ENCODE assay signal across 1 cellular context in the genomic region with DNA sequence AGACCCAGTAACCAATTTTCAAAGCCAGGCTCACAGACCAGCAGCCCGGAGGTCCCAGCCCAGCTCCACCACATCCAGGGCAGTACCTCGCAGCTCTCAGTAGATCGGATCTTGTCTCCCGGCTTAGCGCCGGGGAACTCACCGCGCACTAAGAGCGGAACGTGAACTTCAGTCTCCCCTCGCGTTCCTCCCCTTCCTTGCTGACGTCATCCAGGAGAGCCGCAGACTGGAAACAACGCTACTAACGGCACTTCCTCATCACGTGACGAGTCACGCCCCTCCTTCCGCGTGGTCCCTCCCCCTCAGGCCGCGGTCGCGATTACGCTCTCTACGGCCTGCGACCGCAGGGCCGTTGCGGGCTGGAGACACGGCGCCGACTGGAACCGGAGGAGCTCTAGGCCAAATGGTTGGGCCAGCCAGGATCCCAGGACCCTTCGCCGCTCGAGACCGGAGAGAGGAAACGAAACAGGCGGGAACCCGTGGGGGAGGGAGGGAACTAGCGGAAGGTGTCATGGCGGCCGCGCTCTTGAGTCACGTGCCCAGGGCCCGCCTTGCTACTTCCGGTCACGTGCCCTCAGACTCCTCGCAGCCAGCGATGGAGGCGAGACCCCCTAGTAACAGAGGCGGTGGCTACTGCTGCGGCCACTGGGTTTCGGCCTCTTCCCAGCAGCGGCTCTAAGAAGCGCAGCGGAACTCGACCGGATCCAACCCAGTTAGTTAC.
TF ChIP-seq lines count a peak whose summit lies in the region.

A gene (plus strand): TSS at position 577 of the 721 bp plus-strand sequence. CDS start 10,508 bp downstream, outside the sequence.
A gene with protein sequence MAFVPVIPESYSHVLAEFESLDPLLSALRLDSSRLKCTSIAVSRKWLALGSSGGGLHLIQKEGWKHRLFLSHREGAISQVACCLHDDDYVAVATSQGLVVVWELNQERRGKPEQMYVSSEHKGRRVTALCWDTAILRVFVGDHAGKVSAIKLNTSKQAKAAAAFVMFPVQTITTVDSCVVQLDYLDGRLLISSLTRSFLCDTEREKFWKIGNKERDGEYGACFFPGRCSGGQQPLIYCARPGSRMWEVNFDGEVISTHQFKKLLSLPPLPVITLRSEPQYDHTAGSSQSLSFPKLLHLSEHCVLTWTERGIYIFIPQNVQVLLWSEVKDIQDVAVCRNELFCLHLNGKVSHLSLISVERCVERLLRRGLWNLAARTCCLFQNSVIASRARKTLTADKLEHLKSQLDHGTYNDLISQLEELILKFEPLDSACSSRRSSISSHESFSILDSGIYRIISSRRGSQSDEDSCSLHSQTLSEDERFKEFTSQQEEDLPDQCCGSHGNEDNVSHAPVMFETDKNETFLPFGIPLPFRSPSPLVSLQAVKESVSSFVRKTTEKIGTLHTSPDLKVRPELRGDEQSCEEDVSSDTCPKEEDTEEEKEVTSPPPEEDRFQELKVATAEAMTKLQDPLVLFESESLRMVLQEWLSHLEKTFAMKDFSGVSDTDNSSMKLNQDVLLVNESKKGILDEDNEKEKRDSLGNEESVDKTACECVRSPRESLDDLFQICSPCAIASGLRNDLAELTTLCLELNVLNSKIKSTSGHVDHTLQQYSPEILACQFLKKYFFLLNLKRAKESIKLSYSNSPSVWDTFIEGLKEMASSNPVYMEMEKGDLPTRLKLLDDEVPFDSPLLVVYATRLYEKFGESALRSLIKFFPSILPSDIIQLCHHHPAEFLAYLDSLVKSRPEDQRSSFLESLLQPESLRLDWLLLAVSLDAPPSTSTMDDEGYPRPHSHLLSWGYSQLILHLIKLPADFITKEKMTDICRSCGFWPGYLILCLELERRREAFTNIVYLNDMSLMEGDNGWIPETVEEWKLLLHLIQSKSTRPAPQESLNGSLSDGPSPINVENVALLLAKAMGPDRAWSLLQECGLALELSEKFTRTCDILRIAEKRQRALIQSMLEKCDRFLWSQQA (minus strand): TSS at position 150 of the 721 bp plus-strand sequence. CDS start 4,282 bp downstream, outside the sequence.

TF ChIP-seq in HepG2, 621 proteins besides CTCF, POLR2A, EP300 and RAD21 (continued from another document and continues in another):
- peak; percentile 96 for TF ChIP-seq SNAI1 (CRISPR knock-in tag; IDR thresholded peaks at IDR 0.05; ENCODE audit: borderline replicate concordance)
- TF ChIP-seq KAT2B (IDR thresholded peaks at IDR 0.05; ENCODE audit: borderline replicate concordance, low read depth, low read length) = no peak
- TF ChIP-seq CBX1 (IDR thresholded peaks at IDR 0.05; ENCODE audit: low read depth) = peak; percentile 67
- TF ChIP-seq ZNF17 (CRISPR knock-in tag; IDR thresholded peaks at IDR 0.05) = no peak
- TF ChIP-seq PLRG1 (conservative IDR thresholded peaks at IDR 0.05) = no peak
- 0 out of 2 replicates have a peak, but pooled peaks have one; percentile 16 for TF ChIP-seq MZF1 (CRISPR knock-in tag; IDR thresholded peaks at IDR 0.05; ENCODE audit: borderline replicate concordance)
- TF ChIP-seq ZNF446 (CRISPR knock-in tag; IDR thresholded peaks at IDR 0.05) = peak; percentile 80; the same call in 1 of the 2 replicates
- TF ChIP-seq KAT8 (CRISPR knock-in tag; IDR thresholded peaks at IDR 0.05) = peak; percentile 99
- no peak for TF ChIP-seq ZFP62 (CRISPR knock-in tag; IDR thresholded peaks at IDR 0.05)
- 0 out of 2 replicates have a peak, but pooled peaks have one; percentile 41 for TF ChIP-seq ZNF432 (CRISPR knock-in tag; IDR thresholded peaks at IDR 0.05; ENCODE audit: borderline replicate concordance)
- TF ChIP-seq SUZ12 (IDR thresholded peaks at IDR 0.05; ENCODE audit: low read depth, low read length) = no peak
- TF ChIP-seq MEIS2 (CRISPR knock-in tag; IDR thresholded peaks at IDR 0.05) = peak; percentile 62; the same call in 1 of the 2 replicates
- TF ChIP-seq, protein P1, sequence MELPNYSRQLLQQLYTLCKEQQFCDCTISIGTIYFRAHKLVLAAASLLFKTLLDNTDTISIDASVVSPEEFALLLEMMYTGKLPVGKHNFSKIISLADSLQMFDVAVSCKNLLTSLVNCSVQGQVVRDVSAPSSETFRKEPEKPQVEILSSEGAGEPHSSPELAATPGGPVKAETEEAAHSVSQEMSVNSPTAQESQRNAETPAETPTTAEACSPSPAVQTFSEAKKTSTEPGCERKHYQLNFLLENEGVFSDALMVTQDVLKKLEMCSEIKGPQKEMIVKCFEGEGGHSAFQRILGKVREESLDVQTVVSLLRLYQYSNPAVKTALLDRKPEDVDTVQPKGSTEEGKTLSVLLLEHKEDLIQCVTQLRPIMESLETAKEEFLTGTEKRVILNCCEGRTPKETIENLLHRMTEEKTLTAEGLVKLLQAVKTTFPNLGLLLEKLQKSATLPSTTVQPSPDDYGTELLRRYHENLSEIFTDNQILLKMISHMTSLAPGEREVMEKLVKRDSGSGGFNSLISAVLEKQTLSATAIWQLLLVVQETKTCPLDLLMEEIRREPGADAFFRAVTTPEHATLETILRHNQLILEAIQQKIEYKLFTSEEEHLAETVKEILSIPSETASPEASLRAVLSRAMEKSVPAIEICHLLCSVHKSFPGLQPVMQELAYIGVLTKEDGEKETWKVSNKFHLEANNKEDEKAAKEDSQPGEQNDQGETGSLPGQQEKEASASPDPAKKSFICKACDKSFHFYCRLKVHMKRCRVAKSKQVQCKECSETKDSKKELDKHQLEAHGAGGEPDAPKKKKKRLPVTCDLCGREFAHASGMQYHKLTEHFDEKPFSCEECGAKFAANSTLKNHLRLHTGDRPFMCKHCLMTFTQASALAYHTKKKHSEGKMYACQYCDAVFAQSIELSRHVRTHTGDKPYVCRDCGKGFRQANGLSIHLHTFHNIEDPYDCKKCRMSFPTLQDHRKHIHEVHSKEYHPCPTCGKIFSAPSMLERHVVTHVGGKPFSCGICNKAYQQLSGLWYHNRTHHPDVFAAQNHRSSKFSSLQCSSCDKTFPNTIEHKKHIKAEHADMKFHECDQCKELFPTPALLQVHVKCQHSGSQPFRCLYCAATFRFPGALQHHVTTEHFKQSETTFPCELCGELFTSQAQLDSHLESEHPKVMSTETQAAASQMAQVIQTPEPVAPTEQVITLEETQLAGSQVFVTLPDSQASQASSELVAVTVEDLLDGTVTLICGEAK (IDR thresholded peaks at IDR 0.05) = peak; percentile 28; the same call in 1 of the 2 replicates
- TF ChIP-seq, protein P1 (CRISPR knock-in tag; IDR thresholded peaks at IDR 0.05) = peak; percentile 83
- no peak for TF ChIP-seq SRSF9 (IDR thresholded peaks at IDR 0.05; ENCODE audit: borderline replicate concordance, insufficient read depth, low read depth, low read length, poor library complexity, severe bottlenecking)
- no peak for TF ChIP-seq MEIS1 (CRISPR knock-in tag; IDR thresholded peaks at IDR 0.05; ENCODE audit: borderline replicate concordance)
- TF ChIP-seq SMAD1 (CRISPR knock-in tag; IDR thresholded peaks at IDR 0.05; ENCODE audit: borderline replicate concordance, low read depth) = peak; percentile 97; the same call in 1 of the 2 replicates
- 0 out of 2 replicates have a peak, but pooled peaks have one; percentile 62 for TF ChIP-seq ZNF232 (CRISPR knock-in tag; IDR thresholded peaks at IDR 0.05; ENCODE audit: borderline replicate concordance)
- 0 out of 2 replicates have a peak, but pooled peaks have one; percentile 21 for TF ChIP-seq ZNF138 (CRISPR knock-in tag; IDR thresholded peaks at IDR 0.05; ENCODE audit: low read depth)
- TF ChIP-seq, protein P2, sequence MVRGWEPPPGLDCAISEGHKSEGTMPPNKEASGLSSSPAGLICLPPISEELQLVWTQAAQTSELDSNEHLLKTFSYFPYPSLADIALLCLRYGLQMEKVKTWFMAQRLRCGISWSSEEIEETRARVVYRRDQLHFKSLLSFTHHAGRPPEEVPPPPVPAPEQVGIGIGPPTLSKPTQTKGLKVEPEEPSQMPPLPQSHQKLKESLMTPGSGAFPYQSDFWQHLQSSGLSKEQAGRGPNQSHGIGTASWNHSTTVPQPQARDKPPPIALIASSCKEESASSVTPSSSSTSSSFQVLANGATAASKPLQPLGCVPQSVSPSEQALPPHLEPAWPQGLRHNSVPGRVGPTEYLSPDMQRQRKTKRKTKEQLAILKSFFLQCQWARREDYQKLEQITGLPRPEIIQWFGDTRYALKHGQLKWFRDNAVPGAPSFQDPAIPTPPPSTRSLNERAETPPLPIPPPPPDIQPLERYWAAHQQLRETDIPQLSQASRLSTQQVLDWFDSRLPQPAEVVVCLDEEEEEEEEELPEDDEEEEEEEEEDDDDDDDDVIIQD (CRISPR knock-in tag; IDR thresholded peaks at IDR 0.05; ENCODE audit: low read depth) = peak; percentile 76; the same call in 1 of the 2 replicates
- TF ChIP-seq, protein P3, sequence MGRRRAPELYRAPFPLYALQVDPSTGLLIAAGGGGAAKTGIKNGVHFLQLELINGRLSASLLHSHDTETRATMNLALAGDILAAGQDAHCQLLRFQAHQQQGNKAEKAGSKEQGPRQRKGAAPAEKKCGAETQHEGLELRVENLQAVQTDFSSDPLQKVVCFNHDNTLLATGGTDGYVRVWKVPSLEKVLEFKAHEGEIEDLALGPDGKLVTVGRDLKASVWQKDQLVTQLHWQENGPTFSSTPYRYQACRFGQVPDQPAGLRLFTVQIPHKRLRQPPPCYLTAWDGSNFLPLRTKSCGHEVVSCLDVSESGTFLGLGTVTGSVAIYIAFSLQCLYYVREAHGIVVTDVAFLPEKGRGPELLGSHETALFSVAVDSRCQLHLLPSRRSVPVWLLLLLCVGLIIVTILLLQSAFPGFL (CRISPR knock-in tag; IDR thresholded peaks at IDR 0.05) = no peak
- TF ChIP-seq, protein P4, sequence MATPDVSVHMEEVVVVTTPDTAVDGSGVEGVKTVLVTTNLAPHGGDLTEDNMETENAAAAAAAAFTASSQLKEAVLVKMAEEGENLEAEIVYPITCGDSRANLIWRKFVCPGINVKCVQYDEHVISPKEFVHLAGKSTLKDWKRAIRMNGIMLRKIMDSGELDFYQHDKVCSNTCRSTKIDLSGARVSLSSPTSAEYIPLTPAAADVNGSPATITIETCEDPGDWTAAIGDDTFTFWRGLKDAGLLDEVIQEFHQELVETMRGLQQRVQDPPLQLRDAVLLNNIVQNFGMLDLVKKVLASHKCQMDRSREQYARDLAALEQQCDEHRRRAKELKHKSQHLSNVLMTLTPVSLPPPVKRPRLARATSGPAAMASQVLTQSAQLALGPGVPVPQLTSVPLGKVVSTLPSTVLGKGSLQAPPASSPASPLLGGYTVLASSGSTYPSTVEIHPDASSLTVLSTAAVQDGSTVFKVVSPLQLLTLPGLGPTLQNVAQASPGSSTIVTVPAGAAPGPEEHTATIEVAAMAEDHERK (CRISPR knock-in tag; IDR thresholded peaks at IDR 0.05; ENCODE audit: low read depth) = peak; percentile 69; the same call in 1 of the 2 replicates
- TF ChIP-seq, protein P5, sequence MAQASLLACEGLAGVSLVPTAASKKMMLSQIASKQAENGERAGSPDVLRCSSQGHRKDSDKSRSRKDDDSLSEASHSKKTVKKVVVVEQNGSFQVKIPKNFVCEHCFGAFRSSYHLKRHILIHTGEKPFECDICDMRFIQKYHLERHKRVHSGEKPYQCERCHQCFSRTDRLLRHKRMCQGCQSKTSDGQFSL (CRISPR knock-in tag; IDR thresholded peaks at IDR 0.05) = peak; percentile 80; the same call in 1 of the 2 replicates
- TF ChIP-seq TRIM24 (CRISPR knock-in tag; IDR thresholded peaks at IDR 0.05) = no peak
- TF ChIP-seq ZNF615 (CRISPR knock-in tag; IDR thresholded peaks at IDR 0.05; ENCODE audit: borderline replicate concordance) = no peak
- no peak for TF ChIP-seq CBX2 (IDR thresholded peaks at IDR 0.05; ENCODE audit: low read depth, low read length)
- no peak for TF ChIP-seq CBX2 (CRISPR knock-in tag; IDR thresholded peaks at IDR 0.05; ENCODE audit: low read depth)
- TF ChIP-seq KLF12 (CRISPR knock-in tag; IDR thresholded peaks at IDR 0.05; ENCODE audit: borderline replicate concordance) = peak; percentile 54; the same call in 1 of the 2 replicates
- TF ChIP-seq POLR2AphosphoS2 (IDR thresholded peaks at IDR 0.05; ENCODE audit: low read depth, low read length) = peak; percentile 90
- TF ChIP-seq ZFP1 (CRISPR knock-in tag; IDR thresholded peaks at IDR 0.05) = peak; percentile 85
- TF ChIP-seq ZNF121 (CRISPR knock-in tag; IDR thresholded peaks at IDR 0.05) = 0 out of 2 replicates have a peak, but pooled peaks have one; percentile 56
- TF ChIP-seq, protein P6, sequence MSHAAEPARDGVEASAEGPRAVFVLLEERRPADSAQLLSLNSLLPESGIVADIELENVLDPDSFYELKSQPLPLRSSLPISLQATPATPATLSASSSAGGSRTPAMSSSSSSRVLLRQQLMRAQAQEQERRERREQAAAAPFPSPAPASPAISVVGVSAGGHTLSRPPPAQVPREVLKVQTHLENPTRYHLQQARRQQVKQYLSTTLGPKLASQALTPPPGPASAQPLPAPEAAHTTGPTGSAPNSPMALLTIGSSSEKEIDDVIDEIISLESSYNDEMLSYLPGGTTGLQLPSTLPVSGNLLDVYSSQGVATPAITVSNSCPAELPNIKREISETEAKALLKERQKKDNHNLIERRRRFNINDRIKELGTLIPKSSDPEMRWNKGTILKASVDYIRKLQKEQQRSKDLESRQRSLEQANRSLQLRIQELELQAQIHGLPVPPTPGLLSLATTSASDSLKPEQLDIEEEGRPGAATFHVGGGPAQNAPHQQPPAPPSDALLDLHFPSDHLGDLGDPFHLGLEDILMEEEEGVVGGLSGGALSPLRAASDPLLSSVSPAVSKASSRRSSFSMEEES (CRISPR knock-in tag; IDR thresholded peaks at IDR 0.05) = peak; percentile 99
- TF ChIP-seq ZNF530 (CRISPR knock-in tag; IDR thresholded peaks at IDR 0.05; ENCODE audit: low read depth) = no peak
- TF ChIP-seq ZNF790 (CRISPR knock-in tag; IDR thresholded peaks at IDR 0.05; ENCODE audit: borderline replicate concordance) = peak; percentile 79; the same call in 1 of the 2 replicates
- TF ChIP-seq ZNF577 (CRISPR knock-in tag; IDR thresholded peaks at IDR 0.05; ENCODE audit: borderline replicate concordance, low read depth) = no peak
- TF ChIP-seq SMARCC2 (IDR thresholded peaks at IDR 0.05) = no peak
- TF ChIP-seq SALL2 (CRISPR knock-in tag; IDR thresholded peaks at IDR 0.05) = peak; percentile 89; the same call in 1 of the 2 replicates
